8 cellular contexts compared by ENCODE assay signal in genomic region chr6:15244605-15245360, GRCh38. TPM values are rescaled to one million over a fixed set of nuclear protein-coding genes. Genes with fewer than 3 reads are reported as not detected.
DNase-seq lines count a peak whose midpoint lies in the region; ATAC-seq and TF ChIP-seq lines count a peak whose summit lies in the region.

No MANE protein-coding gene starts in this region.

- no peaks in the 10 kb centered on the region for H3K27me3 Mint-ChIP-seq in activated CD4-positive, alpha-beta memory T cell treated with anti-CD3 and anti-CD28 coated beads, Interleukin-2, amount 10 ng/mL, durations not matched to agents 7 days and 5 days
- peaks cover 9% of the 10 kb centered on the region for H3K27me3 Mint-ChIP-seq in endothelial cell (ENCODE audit: unreplicated experiment)
- no peaks in the 10 kb centered on the region for H3K27me3 Mint-ChIP-seq in stimulated activated naive B cell treated with anti-CD40 and anti-IgM and Interleukin-4, amounts not matched to agents 10 μg/mL and 1 μg/mL and 100 μg/mL, for 72 hours

- peak; percentile 37 to 61 for DNase-seq in NCI-H2081 (lab: John Stamatoyannopoulos, UW)
- no peak for DNase-seq in NCI-H2081 treated with DMSO at 0.1 percent for 48 hours (lab: John Stamatoyannopoulos, UW)
- DNase-seq in NCI-H226 = peak; percentile 39
- peak; percentile 67 for DNase-seq in activated CD4-positive, alpha-beta memory T cell treated with anti-CD3 and anti-CD28 coated beads, Interleukin-2, amount 10 ng/mL, durations not matched to agents 7 days and 5 days
- DNase-seq in endothelial cell (ENCODE audit: low spot score) = peak; percentile 67
- peak; percentile 89 for DNase-seq in midbrain (lab: John Stamatoyannopoulos, UW)
- peak; percentile 59 for DNase-seq in stimulated activated naive B cell treated with anti-CD40 and anti-IgM and Interleukin-4, amounts not matched to agents 10 μg/mL and 1 μg/mL and 100 μg/mL, for 72 hours

- no peak for TF ChIP-seq CTCF in endothelial cell (IDR thresholded peaks at IDR 0.05; ENCODE audit: unreplicated experiment)

- H3K36me3 Mint-ChIP-seq in activated CD4-positive, alpha-beta memory T cell treated with anti-CD3 and anti-CD28 coated beads, Interleukin-2, amount 10 ng/mL, durations not matched to agents 7 days and 5 days (ENCODE audit: low read depth) = peaks cover 15% of the 10 kb centered on the region
- peaks cover 13% of the 10 kb centered on the region for H3K36me3 Mint-ChIP-seq in endothelial cell (ENCODE audit: low read depth, unreplicated experiment)
- H3K36me3 Mint-ChIP-seq in stimulated activated naive B cell treated with anti-CD40 and anti-IgM and Interleukin-4, amounts not matched to agents 10 μg/mL and 1 μg/mL and 100 μg/mL, for 72 hours = peaks cover 0 to 7% of the 10 kb centered on the region in 2 donors

- CTCF ChIA-PET in activated CD4-positive, alpha-beta memory T cell treated with anti-CD3 and anti-CD28 coated beads, Interleukin-2, amount 10 ng/mL, durations not matched to agents 7 days and 5 days (lab: Charles Lee) = interaction anchor here (0.9 to 1.0 kb wide), 2 partner anchors 140 to 246 kb away, joined by 3 read pairs; no protein-coding TSS in a partner anchor

- peak overlapping the region; percentile 96 for H3K27ac Mint-ChIP-seq in activated CD4-positive, alpha-beta memory T cell treated with anti-CD3 and anti-CD28 coated beads, Interleukin-2, amount 10 ng/mL, durations not matched to agents 7 days and 5 days
- H3K27ac Mint-ChIP-seq in endothelial cell (ENCODE audit: unreplicated experiment) = peak overlapping the region; percentile 66
- peak overlapping the region; percentile 100 for H3K27ac Mint-ChIP-seq in stimulated activated naive B cell treated with anti-CD40 and anti-IgM and Interleukin-4, amounts not matched to agents 10 μg/mL and 1 μg/mL and 100 μg/mL, for 72 hours

- peak; percentile 21 for ATAC-seq in HG02852 (IDR thresholded peaks at IDR 0.05; ENCODE audit: unreplicated experiment)
- ATAC-seq in stimulated activated naive B cell treated with anti-CD40 and anti-IgM and Interleukin-4, amounts not matched to agents 10 μg/mL and 1 μg/mL and 100 μg/mL, for 72 hours (replicated peaks) = peak; percentile 35 to 40

- no peaks in the 10 kb centered on the region for H3K9me3 Mint-ChIP-seq in activated CD4-positive, alpha-beta memory T cell treated with anti-CD3 and anti-CD28 coated beads, Interleukin-2, amount 10 ng/mL, durations not matched to agents 7 days and 5 days
- no peaks in the 10 kb centered on the region for H3K9me3 Mint-ChIP-seq in endothelial cell (ENCODE audit: unreplicated experiment)
- H3K9me3 Mint-ChIP-seq in stimulated activated naive B cell treated with anti-CD40 and anti-IgM and Interleukin-4, amounts not matched to agents 10 μg/mL and 1 μg/mL and 100 μg/mL, for 72 hours = no peaks in the 10 kb centered on the region

- peak overlapping the region; percentile 98 for H3K4me3 Mint-ChIP-seq in activated CD4-positive, alpha-beta memory T cell treated with anti-CD3 and anti-CD28 coated beads, Interleukin-2, amount 10 ng/mL, durations not matched to agents 7 days and 5 days
- peak overlapping the region; percentile 100 for H3K4me3 Mint-ChIP-seq in endothelial cell (ENCODE audit: unreplicated experiment)
- H3K4me3 Mint-ChIP-seq in stimulated activated naive B cell treated with anti-CD40 and anti-IgM and Interleukin-4, amounts not matched to agents 10 μg/mL and 1 μg/mL and 100 μg/mL, for 72 hours = peak overlapping the region; percentile 99 to 100

- peaks cover 13% of the 10 kb centered on the region for H3K4me1 Mint-ChIP-seq in activated CD4-positive, alpha-beta memory T cell treated with anti-CD3 and anti-CD28 coated beads, Interleukin-2, amount 10 ng/mL, durations not matched to agents 7 days and 5 days
- peaks cover 45% of the 10 kb centered on the region for H3K4me1 Mint-ChIP-seq in endothelial cell (ENCODE audit: unreplicated experiment)
- H3K4me1 Mint-ChIP-seq in stimulated activated naive B cell treated with anti-CD40 and anti-IgM and Interleukin-4, amounts not matched to agents 10 μg/mL and 1 μg/mL and 100 μg/mL, for 72 hours = peaks cover 14 to 26% of the 10 kb centered on the region in 2 donors

- POLR2A ChIA-PET in activated CD4-positive, alpha-beta memory T cell treated with anti-CD3 and anti-CD28 coated beads, Interleukin-2, amount 10 ng/mL, durations not matched to agents 7 days and 5 days (lab: Charles Lee) = interaction anchor here (0.9 to 1.2 kb wide), 5 partner anchors 156 to 246 kb away, joined by 3 to 6 read pairs (median 3); no protein-coding TSS in a partner anchor

RNA-seq across cellular contexts. Expression of gene JARID2, which starts 1.1 kb away (rescaled TPM):
- total RNA-seq in activated CD4-positive, alpha-beta memory T cell treated with anti-CD3 and anti-CD28 coated beads, Interleukin-2, amount 10 ng/mL, durations not matched to agents 7 days and 5 days = 10 to 100 TPM; 28.4 to 29.7 TPM
- 66.1 TPM for total RNA-seq in endothelial cell (ENCODE audit: unreplicated experiment)
